In genomic region chr3:30578479-30578878, GRCh38 we compare ENCODE assay signal across 8 cellular contexts. TPM values are rescaled to one million over a fixed set of nuclear protein-coding genes. Genes with fewer than 3 reads are reported as not detected.
A peak's percentile ranks its signal among the peaks of the same experiment; 100 is the strongest.
DNase-seq lines count a peak whose midpoint lies in the region; ATAC-seq and TF ChIP-seq lines count a peak whose summit lies in the region.

No MANE protein-coding gene starts in this region.

- DNase-seq in BJ (ENCODE audit: low read depth) (peak; percentile 90), brain pericyte (ENCODE audit: low read depth, low spot score) (peak; percentile 18), mucosa of descending colon (peak; percentile 46 to 60 (median 54)), NCI-H345 (lab: John Stamatoyannopoulos, UW) (no peak), ecto neural progenitor cell (ENCODE audit: low spot score) (no peak)
- no peak for DNase-seq in activated CD4-positive, alpha-beta memory T cell treated with anti-CD3 and anti-CD28 coated beads for 36 hours

- H3K9me3 ChIP-seq in mucosa of descending colon = no peaks in the 10 kb centered on the region

- peaks cover 8% of the 10 kb centered on the region for H3K4me1 ChIP-seq in mucosa of descending colon (ENCODE audit: low read depth)

- no peak overlapping the region for H3K4me3 Mint-ChIP-seq in activated CD4-positive, alpha-beta memory T cell treated with anti-CD3 and anti-CD28 coated beads for 36 hours

- H3K9me3 Mint-ChIP-seq in activated CD4-positive, alpha-beta memory T cell treated with anti-CD3 and anti-CD28 coated beads for 36 hours = no peaks in the 10 kb centered on the region

- H3K27me3 Mint-ChIP-seq in activated CD4-positive, alpha-beta memory T cell treated with anti-CD3 and anti-CD28 coated beads for 36 hours = no peaks in the 10 kb centered on the region

- H3K27ac Mint-ChIP-seq in activated CD4-positive, alpha-beta memory T cell treated with anti-CD3 and anti-CD28 coated beads for 36 hours = no peak overlapping the region

- TF ChIP-seq CTCF in BJ (IDR thresholded peaks at IDR 0.05; ENCODE audit: insufficient read depth, low read depth, low read length) = no peak
- TF ChIP-seq CTCF in mucosa of descending colon (IDR thresholded peaks at IDR 0.05) = no peak

- peaks cover 9% of the 10 kb centered on the region for H3K4me1 Mint-ChIP-seq in activated CD4-positive, alpha-beta memory T cell treated with anti-CD3 and anti-CD28 coated beads for 36 hours (ENCODE audit: low read depth)

- H3K36me3 Mint-ChIP-seq in activated CD4-positive, alpha-beta memory T cell treated with anti-CD3 and anti-CD28 coated beads for 36 hours = no peaks in the 10 kb centered on the region

- intact Hi-C loops in mucosa of descending colon (cut with DNase I, micrococcal nuclease) = no loop called here
- intact Hi-C loops in activated CD4-positive, alpha-beta memory T cell treated with anti-CD3 and anti-CD28 coated beads for 36 hours (cut with micrococcal nuclease) = no loop called here

- peak; percentile 27 for ATAC-seq in HG03095 (IDR thresholded peaks at IDR 0.05; ENCODE audit: unreplicated experiment)
- ATAC-seq in mucosa of descending colon = peak; percentile 94
- ATAC-seq in HG03521 (IDR thresholded peaks at IDR 0.05; ENCODE audit: unreplicated experiment) = no peak

- CTCF ChIA-PET in BJ (lab: Yijun Ruan, JAX) = interaction anchor here (0.6 to 0.9 kb wide), 2 partner anchors 11 to 65 kb away, joined by 3 read pairs; no protein-coding TSS in a partner anchor
- CTCF ChIA-PET in activated CD4-positive, alpha-beta memory T cell treated with anti-CD3 and anti-CD28 coated beads for 36 hours (lab: Charles Lee) = no interaction called here

- no peak overlapping the region for H3K4me3 ChIP-seq in BJ (ENCODE audit: low read depth, low read length)
- no peak overlapping the region for H3K4me3 ChIP-seq in mucosa of descending colon

- POLR2A ChIA-PET in BJ (lab: Charles Lee) = interaction anchor here (0.5 kb wide), 1 partner anchor 1110 kb away, joined by 3 read pairs; no protein-coding TSS in a partner anchor
- POLR2A ChIA-PET in activated CD4-positive, alpha-beta memory T cell treated with anti-CD3 and anti-CD28 coated beads for 36 hours (lab: Charles Lee) = no interaction called here

- H3K36me3 ChIP-seq in BJ (ENCODE audit: control insufficient read depth, insufficient read depth, low read length) = no peaks in the 10 kb centered on the region
- no peaks in the 10 kb centered on the region for H3K36me3 ChIP-seq in mucosa of descending colon (ENCODE audit: low read depth)

- H3K27me3 ChIP-seq in BJ (ENCODE audit: control insufficient read depth, insufficient read depth, low read length) = no peaks in the 10 kb centered on the region

RNA-seq across cellular contexts. Expression of gene TGFBR2, which starts 27.9 kb away (rescaled TPM):
- 61.0 and 73.1 TPM in 2 replicates for polyA plus RNA-seq in BJ (2011; rRNA removed)
- polyA minus RNA-seq in BJ (2011; rRNA and poly(A)+ RNA removed) = 46.1 and 62.0 TPM in 2 replicates
- 100 to 1,000 TPM in 1 of 3 donors, 10 to 100 TPM in 2; 39.0 to 134 (median 71.4) TPM for total RNA-seq in mucosa of descending colon
- 10 to 100 TPM; 36.8 to 37.0 TPM for total RNA-seq in activated CD4-positive, alpha-beta memory T cell treated with anti-CD3 and anti-CD28 coated beads for 36 hours

Comparison
In these comparisons a context has a peak if more than half of its experiments do, and no peak if none do; other contexts are left out.
1. DNase-seq: peak in BJ (single experiment), brain pericyte (single experiment) and mucosa of descending colon (3 of 3); none in NCI-H345 (single experiment), ecto neural progenitor cell (single experiment) and activated CD4-positive, alpha-beta memory T cell treated with anti-CD3 and anti-CD28 coated beads for 36 hours (single experiment).